ENCODE assay signal across 1 cellular context in the genomic region with DNA sequence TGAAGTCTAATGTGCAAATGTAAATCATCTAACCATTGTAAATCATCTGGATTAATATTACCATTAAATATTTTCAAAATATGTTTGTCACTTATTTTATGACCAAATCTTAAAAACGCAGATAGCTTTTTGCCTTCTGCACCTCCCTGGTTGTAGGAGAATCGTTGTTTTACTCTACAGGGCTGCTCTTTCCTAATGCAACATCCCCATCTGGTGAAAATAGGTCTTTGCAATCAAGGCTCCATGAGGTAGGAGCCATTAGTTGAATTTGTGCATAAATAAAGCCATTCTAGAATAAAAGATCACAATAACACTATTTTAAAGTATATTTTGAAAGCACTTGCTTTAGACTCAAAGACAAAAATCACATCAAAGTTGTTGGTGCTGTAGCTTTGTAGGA.
TF ChIP-seq lines count a peak whose summit lies in the region.

No MANE protein-coding gene starts in this region.

TF ChIP-seq in WTC11, 78 proteins besides CTCF, POLR2A, EP300 and RAD21 (continued from another document):
- TF ChIP-seq ZNF396 (CRISPR knock-in tag; IDR thresholded peaks at IDR 0.05; ENCODE audit: borderline replicate concordance) = no peak
